Comparison of ENCODE assay signal across 18 cellular contexts in the genomic region with DNA sequence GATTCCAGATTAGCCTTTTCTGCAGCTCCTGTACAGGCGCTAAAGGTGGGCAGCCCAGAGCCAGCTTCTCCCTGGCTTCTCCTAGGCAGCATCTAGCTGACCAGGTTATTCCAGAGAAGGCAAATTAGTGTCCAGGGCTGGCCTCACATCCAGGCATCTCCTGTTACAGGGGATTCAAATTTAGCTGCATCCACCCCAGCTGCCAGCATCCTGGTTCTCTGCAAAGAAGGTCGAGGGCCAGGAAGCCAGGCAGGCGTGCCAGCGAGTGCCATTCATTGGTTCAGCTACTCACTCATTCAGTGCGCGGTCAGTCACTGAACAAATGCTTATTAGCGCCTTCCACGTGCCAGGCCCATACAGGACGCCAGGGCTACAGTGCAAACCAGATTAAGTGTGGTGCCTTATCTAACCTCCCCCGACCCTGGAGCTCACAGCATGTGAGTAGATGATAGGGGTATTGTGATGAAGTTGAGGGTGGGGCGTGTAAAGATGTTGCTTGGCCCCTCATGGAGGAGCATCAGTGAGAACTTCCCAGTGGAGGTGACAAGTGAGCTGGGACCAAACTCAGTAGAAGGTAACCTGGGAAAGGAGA. TPM values are rescaled to one million over a fixed set of nuclear protein-coding genes. Genes with fewer than 3 reads are reported as not detected.
A peak's percentile ranks its signal among the peaks of the same experiment; 100 is the strongest.
DNase-seq lines count a peak whose midpoint lies in the region; ATAC-seq and TF ChIP-seq lines count a peak whose summit lies in the region.
"Had no signal": no experiment of that assay in that cellular context is flagged by ENCODE, and none has a peak within 500 bp of the region (broad histone marks: within the 10 kb centered on the region; RNA-seq: fewer than 3 reads in every experiment).

No MANE protein-coding gene starts in this region.

- H3K4me2 ChIP-seq in SK-N-SH, result no peak overlapping the region
- no peak overlapping the region for H3K4me2 ChIP-seq in mesendoderm (ENCODE audit: low read length)

- no peak overlapping the region for H2BK120ac ChIP-seq in mesendoderm (ENCODE audit: low read depth, low read length)

- no peak overlapping the region for H3K23ac ChIP-seq in mesendoderm (ENCODE audit: low read length)

- no peak overlapping the region for H4K8ac ChIP-seq in mesendoderm (ENCODE audit: low read depth, low read length)

- H3K4me3 ChIP-seq in SK-N-SH (ENCODE audit: low read depth in 2 of 2, low read length in 1 of 2), result no peak overlapping the region
- no peak overlapping the region for H3K4me3 ChIP-seq in WERI-Rb-1 (ENCODE audit: low read depth, low read length)
- H3K4me3 ChIP-seq in mesendoderm (ENCODE audit: low read length), result no peak overlapping the region
- H3K4me3 ChIP-seq in testis, result no peak overlapping the region
- H3K4me3 ChIP-seq: GM12878, SJCRH30 had no signal

- H3K36me3 ChIP-seq in SK-N-SH (replicated peaks in 1 of 2; ENCODE audit: control insufficient read depth in 1 of 2, insufficient read depth in 2 of 2, low read length in 1 of 2), result no peaks in the 10 kb centered on the region
- no peaks in the 10 kb centered on the region for H3K36me3 ChIP-seq in WERI-Rb-1
- H3K36me3 ChIP-seq in mesendoderm (ENCODE audit: control insufficient read depth, insufficient read depth, low read length), result no peaks in the 10 kb centered on the region
- no peaks in the 10 kb centered on the region for H3K36me3 ChIP-seq in testis (ENCODE audit: low read depth, missing control alignments)
- H3K36me3 ChIP-seq: SJCRH30 had no signal

- H2AK5ac ChIP-seq in mesendoderm (ENCODE audit: low read length), result no peak overlapping the region

- H3K56ac ChIP-seq in mesendoderm (ENCODE audit: low read length), result no peak overlapping the region

- no peak for TF ChIP-seq RAD21 in SK-N-SH (IDR thresholded peaks at IDR 0.05; ENCODE audit: low read length)

- TF ChIP-seq EP300 in SK-N-SH (IDR thresholded peaks at IDR 0.05; ENCODE audit: borderline replicate concordance in 1 of 2, low read depth in 1 of 2, low read length in 1 of 2), result no peak

- CTCF ChIA-PET in SK-N-SH (lab: Yijun Ruan, JAX), result interaction anchor here (0.8 to 2.1 kb wide), 3 partner anchors 17 to 270 kb away, joined by 3 to 7 read pairs (median 3); no protein-coding TSS in a partner anchor

- WGBS in SK-N-SH (ENCODE audit: low lambda C conversion rate), result 77% methylated on average over 11 of the region's 11 CpGs
- no CpG with 5 or more reads among the region's 11 CpGs for WGBS in mesendoderm (ENCODE audit: extremely low coverage, insufficient coverage, low lambda C conversion rate)
- 84 to 97% methylated on average over 7 to 11 of the region's 11 CpGs for WGBS in testis, 2 donors

- no peak overlapping the region for H2AFZ ChIP-seq in SK-N-SH (ENCODE audit: low read depth)

- no peak overlapping the region for H4K5ac ChIP-seq in mesendoderm (ENCODE audit: low read length)

- no peaks in the 10 kb centered on the region for H4K20me1 ChIP-seq in SK-N-SH (ENCODE audit: insufficient read depth)

- POLR2A ChIA-PET in SK-N-SH (lab: Yijun Ruan, JAX), result no interaction called here

- H3K9me2 ChIP-seq in SK-N-SH, result no peaks in the 10 kb centered on the region

- no peak overlapping the region for H3K4ac ChIP-seq in mesendoderm (ENCODE audit: low read depth, low read length)

- H3K27ac ChIP-seq in SK-N-SH (ENCODE audit: low read depth in 2 of 2, low read length in 1 of 2), result 0 out of 4 replicates have a peak overlapping the region, but pooled peaks of 1 of the 2 experiments have one; percentile 1
- H3K27ac ChIP-seq in WERI-Rb-1, result peak overlapping the region; percentile 35
- H3K27ac ChIP-seq in mesendoderm (ENCODE audit: low read depth, low read length), result no peak overlapping the region
- H3K27ac ChIP-seq in testis, result no peak overlapping the region
- H3K27ac ChIP-seq: C4-2B, SJCRH30 had no signal

- no peak for TF ChIP-seq POLR2A in testis (IDR thresholded peaks at IDR 0.05)

- DNase-seq in SK-N-SH (no peak), WERI-Rb-1 (peak; percentile 51), mesendoderm (peak; percentile 76), iPS-NIHi7 (ENCODE audit: extremely low spot score) (no peak), GM19238 (ENCODE audit: insufficient read length, low spot score) (no peak), testis (no peak)
- DNase-seq: DMS79, KG1, NCI-H1092, NCI-H187, NCI-H2171 treated with DMSO at 0.1 percent for 48 hours, NCI-H774, RPMI8226, SJCRH30 had no signal

- H3F3A ChIP-seq in SK-N-SH (replicated peaks; ENCODE audit: insufficient read depth), result no peaks in the 10 kb centered on the region

- H3K79me1 ChIP-seq in mesendoderm (ENCODE audit: low read length), result no peaks in the 10 kb centered on the region

- peaks cover 0 to 34% of the 10 kb centered on the region in 2 experiments; a peak in 2 of 4 replicates for H3K4me1 ChIP-seq in SK-N-SH (ENCODE audit: control insufficient read depth in 1 of 2, insufficient read depth in 2 of 2, low read depth in 1 of 2, low read length in 1 of 2)
- H3K4me1 ChIP-seq in mesendoderm (ENCODE audit: control insufficient read depth, low read depth, low read length), result no peaks in the 10 kb centered on the region
- H3K4me1 ChIP-seq in testis, result no peaks in the 10 kb centered on the region
- H3K4me1 ChIP-seq: SJCRH30 had no signal

- H3K9ac ChIP-seq in SK-N-SH (no peak overlapping the region), mesendoderm (ENCODE audit: low read length) (no peak overlapping the region)

- ATAC-seq in SK-N-SH treated with all-trans-retinoic acid at 6 μM for 48 hours (no peak), HG03039 (IDR thresholded peaks at IDR 0.05; ENCODE audit: unreplicated experiment) (no peak)
- ATAC-seq: GM12878 had no signal

- no peaks in the 10 kb centered on the region for H3K9me3 ChIP-seq in SK-N-SH
- no peaks in the 10 kb centered on the region for H3K9me3 ChIP-seq in WERI-Rb-1 (ENCODE audit: severe bottlenecking)
- no peaks in the 10 kb centered on the region for H3K9me3 ChIP-seq in testis
- H3K9me3 ChIP-seq: SJCRH30 had no signal

- H3K27me3 ChIP-seq in SK-N-SH (ENCODE audit: insufficient read depth) (no peaks in the 10 kb centered on the region), WERI-Rb-1 (ENCODE audit: insufficient read depth, low read depth, severe bottlenecking) (no peaks in the 10 kb centered on the region), mesendoderm (ENCODE audit: insufficient read depth, low read length, poor library complexity) (no peaks in the 10 kb centered on the region), testis (no peaks in the 10 kb centered on the region)
- H3K27me3 ChIP-seq: SJCRH30 had no signal

- TF ChIP-seq CTCF in SK-N-SH (IDR thresholded peaks at IDR 0.05) (no peak), WERI-Rb-1 (IDR thresholded peaks at IDR 0.05; ENCODE audit: low read depth, low read length) (no peak), testis (IDR thresholded peaks at IDR 0.05) (no peak)

- intact Hi-C loops in testis (cut with DNase I; ENCODE audit: low total_unique reads), result no loop called here

- H2BK5ac ChIP-seq in mesendoderm (ENCODE audit: low read length), result no peak overlapping the region

- no peaks in the 10 kb centered on the region for H3K79me2 ChIP-seq in SK-N-SH (ENCODE audit: insufficient read depth)
- H3K79me2 ChIP-seq in mesendoderm (ENCODE audit: control insufficient read depth, insufficient read depth, low read length), result no peaks in the 10 kb centered on the region

- no peak overlapping the region for H2BK15ac ChIP-seq in mesendoderm (replicated peaks; ENCODE audit: low read depth)

- no peak overlapping the region for H3K18ac ChIP-seq in mesendoderm (ENCODE audit: low read length)

TF ChIP-seq in SK-N-SH, 30 proteins besides CTCF, POLR2A, EP300 and RAD21 (continues in another document):
- TF ChIP-seq MXI1 (IDR thresholded peaks at IDR 0.05; ENCODE audit: low read depth, low read length) (no peak), NFIC (IDR thresholded peaks at IDR 0.05; ENCODE audit: borderline replicate concordance) (no peak), GATA2 (CRISPR knock-in tag; IDR thresholded peaks at IDR 0.05) (peak; percentile 46; the same call in 1 of the 2 replicates)

TF ChIP-seq in SK-N-SH treated with all-trans-retinoic acid at 6 μM for 48 hours, 23 proteins besides CTCF, POLR2A, EP300 and RAD21:
- TF ChIP-seq OSR1 (CRISPR knock-in tag; IDR thresholded peaks at IDR 0.05), result no peak
- TF ChIP-seq ZC3H10 (CRISPR knock-in tag; IDR thresholded peaks at IDR 0.05), result no peak
- TF ChIP-seq ZNF70 (CRISPR knock-in tag; IDR thresholded peaks at IDR 0.05), result no peak

RNA-seq across cellular contexts. Expression of a gene that starts 15.7 kb away (rescaled TPM):
- polyA plus RNA-seq in SK-N-SH (2012; rRNA removed) (1.6 and 4.2 TPM in 2 replicates), testis (ENCODE audit: insufficient read depth, low read depth, low replicate concordance) (34.5 TPM)
- 1.7 and 4.1 TPM in 2 replicates for polyA plus RNA-seq in SK-N-SH (2012; cell fraction: cytosol; rRNA removed)
- polyA plus RNA-seq in SK-N-SH (2012; cell fraction: nucleus; rRNA removed), result 1.6 and 3.1 TPM in 2 replicates
- polyA plus RNA-seq in mesendoderm (2013, experiment 1 of 2), result 5.4 TPM
- 4.8 TPM for polyA plus RNA-seq in mesendoderm (2013, experiment 2 of 2)
- total RNA-seq in testis, result 10 to 100 TPM; 75.7 to 78.6 TPM

Comparison
In these comparisons a context has a peak if more than half of its experiments do, and no peak if none do; other contexts are left out.
1. DNase-seq: peak in WERI-Rb-1 (single experiment) and mesendoderm (single experiment); none in SK-N-SH (single experiment), iPS-NIHi7 (single experiment), GM19238 (single experiment) and testis (single experiment).